11 cellular contexts compared by ENCODE assay signal in the genomic region with DNA sequence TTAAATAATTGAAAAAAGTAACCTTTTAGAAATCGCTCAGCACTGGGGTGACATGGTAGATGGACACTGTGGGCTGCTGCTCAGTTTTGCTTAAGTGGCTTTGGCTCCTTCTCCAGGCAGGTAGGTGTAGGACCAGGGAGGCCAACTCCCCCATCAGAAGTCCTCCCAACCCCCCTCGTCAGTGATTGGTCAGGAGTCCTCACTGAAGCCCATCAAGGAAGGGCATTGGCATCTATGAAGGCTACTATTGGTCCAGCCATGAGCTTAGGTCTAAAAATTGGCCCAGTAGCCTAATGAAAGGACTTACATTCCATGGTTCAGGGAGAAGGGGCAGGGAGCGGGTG. TPM values are rescaled to one million over a fixed set of nuclear protein-coding genes. Genes with fewer than 3 reads are reported as not detected.
DNase-seq lines count a peak whose midpoint lies in the region; ATAC-seq and TF ChIP-seq lines count a peak whose summit lies in the region.
"Had no signal": no experiment of that assay in that cellular context is flagged by ENCODE, and none has a peak within 500 bp of the region (broad histone marks: within the 10 kb centered on the region; RNA-seq: fewer than 3 reads in every experiment).

No MANE protein-coding gene starts in this region.

- H3K4me3 Mint-ChIP-seq in T-helper 1 cell treated with Interleukin-12 subunit alpha and Interleukin-12 subunit beta and Interleukin-4 antibody, amounts not matched to agents 30 μg/mL and 1 μg/mL, for 36 hours, result peak overlapping the region; percentile 85
- peak overlapping the region; percentile 82 for H3K4me3 Mint-ChIP-seq in central memory CD8-positive, alpha-beta T cell
- peak overlapping the region; percentile 82 for H3K4me3 Mint-ChIP-seq in stimulated activated naive CD8-positive, alpha-beta T cell treated with anti-CD3 and anti-CD28 coated beads, Interleukin-15, Interleukin-2, amounts not matched to agents 100 ng/mL and 50 ng/mL, for 24 hours
- H3K4me3 Mint-ChIP-seq: neural crest cell had no signal

- ATAC-seq in HG03139 (IDR thresholded peaks at IDR 0.05; ENCODE audit: unreplicated experiment) (peak; percentile 27), SK-N-SH treated with all-trans-retinoic acid at 6 μM for 48 hours (no peak), HG02970 (IDR thresholded peaks at IDR 0.05; ENCODE audit: low FRiP score, unreplicated experiment) (no peak)
- ATAC-seq in central memory CD8-positive, alpha-beta T cell (replicated peaks; ENCODE audit: extremely low read depth, poor library complexity, severe bottlenecking), result no peak

- DNase-seq in T-helper 1 cell (no peak), ureter (ENCODE audit: low spot score) (no peak)
- DNase-seq in central memory CD8-positive, alpha-beta T cell (ENCODE audit: low spot score in 2 of 2), result peak in 1 of 2 donors; percentile 14
- DNase-seq: 8988T; stimulated activated naive CD4-positive, alpha-beta T cell treated with Interleukin-2 at 50 U/mL for 16 hours had no signal

- peak overlapping the region; percentile 99 for H3K27ac Mint-ChIP-seq in T-helper 1 cell treated with Interleukin-12 subunit alpha and Interleukin-12 subunit beta and Interleukin-4 antibody, amounts not matched to agents 30 μg/mL and 1 μg/mL, for 36 hours
- peak overlapping the region; percentile 98 for H3K27ac Mint-ChIP-seq in central memory CD8-positive, alpha-beta T cell (ENCODE audit: low read depth)
- H3K27ac Mint-ChIP-seq in stimulated activated naive CD8-positive, alpha-beta T cell treated with anti-CD3 and anti-CD28 coated beads, Interleukin-15, Interleukin-2, amounts not matched to agents 100 ng/mL and 50 ng/mL, for 24 hours, result peak overlapping the region; percentile 99

- peaks cover 74% of the 10 kb centered on the region for H3K4me1 Mint-ChIP-seq in T-helper 1 cell treated with Interleukin-12 subunit alpha and Interleukin-12 subunit beta and Interleukin-4 antibody, amounts not matched to agents 30 μg/mL and 1 μg/mL, for 36 hours (ENCODE audit: low read depth)
- H3K4me1 Mint-ChIP-seq in central memory CD8-positive, alpha-beta T cell, result peaks cover 63% of the 10 kb centered on the region
- H3K4me1 Mint-ChIP-seq in stimulated activated naive CD8-positive, alpha-beta T cell treated with anti-CD3 and anti-CD28 coated beads, Interleukin-15, Interleukin-2, amounts not matched to agents 100 ng/mL and 50 ng/mL, for 24 hours (ENCODE audit: low read depth), result peaks cover 63% of the 10 kb centered on the region
- H3K4me1 Mint-ChIP-seq: neural crest cell had no signal

- peaks cover 68% of the 10 kb centered on the region for H3K36me3 Mint-ChIP-seq in T-helper 1 cell treated with Interleukin-12 subunit alpha and Interleukin-12 subunit beta and Interleukin-4 antibody, amounts not matched to agents 30 μg/mL and 1 μg/mL, for 36 hours (ENCODE audit: low read depth)
- H3K36me3 Mint-ChIP-seq in central memory CD8-positive, alpha-beta T cell (ENCODE audit: insufficient read depth), result peaks cover 30% of the 10 kb centered on the region
- peaks cover 28% of the 10 kb centered on the region for H3K36me3 Mint-ChIP-seq in stimulated activated naive CD8-positive, alpha-beta T cell treated with anti-CD3 and anti-CD28 coated beads, Interleukin-15, Interleukin-2, amounts not matched to agents 100 ng/mL and 50 ng/mL, for 24 hours (ENCODE audit: low read depth)

- H3K27me3 Mint-ChIP-seq in T-helper 1 cell treated with Interleukin-12 subunit alpha and Interleukin-12 subunit beta and Interleukin-4 antibody, amounts not matched to agents 30 μg/mL and 1 μg/mL, for 36 hours (ENCODE audit: low read depth), result no peaks in the 10 kb centered on the region
- no peaks in the 10 kb centered on the region for H3K27me3 Mint-ChIP-seq in central memory CD8-positive, alpha-beta T cell
- no peaks in the 10 kb centered on the region for H3K27me3 Mint-ChIP-seq in stimulated activated naive CD8-positive, alpha-beta T cell treated with anti-CD3 and anti-CD28 coated beads, Interleukin-15, Interleukin-2, amounts not matched to agents 100 ng/mL and 50 ng/mL, for 24 hours

- H3K9me3 Mint-ChIP-seq in T-helper 1 cell treated with Interleukin-12 subunit alpha and Interleukin-12 subunit beta and Interleukin-4 antibody, amounts not matched to agents 30 μg/mL and 1 μg/mL, for 36 hours, result peaks cover 12% of the 10 kb centered on the region
- peaks cover 11% of the 10 kb centered on the region for H3K9me3 Mint-ChIP-seq in central memory CD8-positive, alpha-beta T cell
- peaks cover 12% of the 10 kb centered on the region for H3K9me3 Mint-ChIP-seq in stimulated activated naive CD8-positive, alpha-beta T cell treated with anti-CD3 and anti-CD28 coated beads, Interleukin-15, Interleukin-2, amounts not matched to agents 100 ng/mL and 50 ng/mL, for 24 hours
- H3K9me3 Mint-ChIP-seq: neural crest cell had no signal

TF ChIP-seq in SK-N-SH treated with all-trans-retinoic acid at 6 μM for 48 hours, 23 proteins besides CTCF, POLR2A, EP300 and RAD21:
- TF ChIP-seq PPARA (CRISPR knock-in tag; IDR thresholded peaks at IDR 0.05; ENCODE audit: borderline replicate concordance) (no peak), OSR1 (CRISPR knock-in tag; IDR thresholded peaks at IDR 0.05) (no peak), ISL1 (CRISPR knock-in tag; IDR thresholded peaks at IDR 0.05) (no peak), ESRRG (CRISPR knock-in tag; IDR thresholded peaks at IDR 0.05) (no peak), BACH2 (CRISPR knock-in tag; IDR thresholded peaks at IDR 0.05; ENCODE audit: borderline replicate concordance) (no peak)
- TF ChIP-seq, protein P1, sequence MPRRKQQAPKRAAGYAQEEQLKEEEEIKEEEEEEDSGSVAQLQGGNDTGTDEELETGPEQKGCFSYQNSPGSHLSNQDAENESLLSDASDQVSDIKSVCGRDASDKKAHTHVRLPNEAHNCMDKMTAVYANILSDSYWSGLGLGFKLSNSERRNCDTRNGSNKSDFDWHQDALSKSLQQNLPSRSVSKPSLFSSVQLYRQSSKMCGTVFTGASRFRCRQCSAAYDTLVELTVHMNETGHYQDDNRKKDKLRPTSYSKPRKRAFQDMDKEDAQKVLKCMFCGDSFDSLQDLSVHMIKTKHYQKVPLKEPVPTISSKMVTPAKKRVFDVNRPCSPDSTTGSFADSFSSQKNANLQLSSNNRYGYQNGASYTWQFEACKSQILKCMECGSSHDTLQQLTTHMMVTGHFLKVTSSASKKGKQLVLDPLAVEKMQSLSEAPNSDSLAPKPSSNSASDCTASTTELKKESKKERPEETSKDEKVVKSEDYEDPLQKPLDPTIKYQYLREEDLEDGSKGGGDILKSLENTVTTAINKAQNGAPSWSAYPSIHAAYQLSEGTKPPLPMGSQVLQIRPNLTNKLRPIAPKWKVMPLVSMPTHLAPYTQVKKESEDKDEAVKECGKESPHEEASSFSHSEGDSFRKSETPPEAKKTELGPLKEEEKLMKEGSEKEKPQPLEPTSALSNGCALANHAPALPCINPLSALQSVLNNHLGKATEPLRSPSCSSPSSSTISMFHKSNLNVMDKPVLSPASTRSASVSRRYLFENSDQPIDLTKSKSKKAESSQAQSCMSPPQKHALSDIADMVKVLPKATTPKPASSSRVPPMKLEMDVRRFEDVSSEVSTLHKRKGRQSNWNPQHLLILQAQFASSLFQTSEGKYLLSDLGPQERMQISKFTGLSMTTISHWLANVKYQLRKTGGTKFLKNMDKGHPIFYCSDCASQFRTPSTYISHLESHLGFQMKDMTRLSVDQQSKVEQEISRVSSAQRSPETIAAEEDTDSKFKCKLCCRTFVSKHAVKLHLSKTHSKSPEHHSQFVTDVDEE (CRISPR knock-in tag; IDR thresholded peaks at IDR 0.05), result no peak

RNA-seq across cellular contexts. Expression of a gene that starts 34.7 kb away (rescaled TPM):
- 120 TPM for total RNA-seq in ureter
